Comparison of ENCODE assay signal across 23 cellular contexts in the genomic region with DNA sequence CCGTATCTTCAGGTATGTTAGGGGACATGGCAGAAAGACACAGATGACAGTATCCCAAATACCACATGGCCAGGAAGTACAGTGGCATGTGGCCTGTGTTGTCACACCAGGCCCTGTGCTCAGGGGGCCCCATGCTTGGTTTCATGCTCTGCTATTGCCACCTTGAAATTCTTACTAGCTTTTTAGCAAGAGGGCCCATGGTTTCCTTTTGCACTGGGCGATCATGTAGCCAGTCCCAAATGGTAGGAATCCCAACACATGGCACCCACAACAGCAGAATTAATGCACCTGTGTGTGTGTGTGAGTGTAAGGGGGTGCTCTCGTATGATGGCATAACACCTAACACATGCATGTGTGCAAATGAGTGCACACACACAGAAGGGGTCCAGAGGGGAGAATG. TPM values are rescaled to one million over a fixed set of nuclear protein-coding genes. Genes with fewer than 3 reads are reported as not detected.
DNase-seq lines count a peak whose midpoint lies in the region; ATAC-seq and TF ChIP-seq lines count a peak whose summit lies in the region.
"Had no signal": no experiment of that assay in that cellular context is flagged by ENCODE, and none has a peak within 500 bp of the region (broad histone marks: within the 10 kb centered on the region; RNA-seq: fewer than 3 reads in every experiment).

No MANE protein-coding gene starts in this region.

- H3K27ac ChIP-seq in right atrium auricular region: no peak overlapping the region
- H3K27ac ChIP-seq in VCaP: peak overlapping the region; percentile 94
- H3K27ac ChIP-seq in neuronal stem cell (replicated peaks; ENCODE audit: low read length): no peak overlapping the region
- H3K27ac ChIP-seq in vagina: no peak overlapping the region
- H3K27ac ChIP-seq: heart right ventricle, SJCRH30, thoracic aorta had no signal

- DNase-seq in right atrium auricular region (ENCODE audit: low spot score): peak; percentile 23
- no peak for DNase-seq in Right ventricle myocardium superior
- no peak for DNase-seq in neuronal stem cell (ENCODE audit: low spot score)
- peak; percentile 25 to 76 for DNase-seq in vagina (ENCODE audit: extremely low spot score in 2 of 2)
- DNase-seq in hippocampal formation (lab: John Stamatoyannopoulos, UW): no peak
- DNase-seq: CD4-positive, alpha-beta memory T cell; effector CD4-positive, alpha-beta T cell; erythroblast; foreskin fibroblast; heart right ventricle; left cardiac atrium; naive thymus-derived CD8-positive, alpha-beta T cell; NCI-H1694 treated with DMSO at 0.1 percent for 48 hours; NCI-H524 treated with DMSO at 0.1 percent for 48 hours; SJCRH30; stimulated activated CD4-positive, alpha-beta T cell treated with anti-CD3 and anti-CD28 coated beads, Interleukin-4, amount 100 ng/mL, for 1 hour; stimulated activated naive CD4-positive, alpha-beta T cell had no signal

- H3K18ac ChIP-seq in neuronal stem cell (ENCODE audit: low read length): no peak overlapping the region

- H4K8ac ChIP-seq in neuronal stem cell (ENCODE audit: low read depth, low read length): no peak overlapping the region

- no peak overlapping the region for H3K4ac ChIP-seq in neuronal stem cell (ENCODE audit: low read length)

- H3K4me2 ChIP-seq in neuronal stem cell (ENCODE audit: insufficient read depth, low read length, poor library complexity, severe bottlenecking): no peak overlapping the region

- no peaks in the 10 kb centered on the region for H3K9me3 ChIP-seq in right atrium auricular region
- no peaks in the 10 kb centered on the region for H3K9me3 ChIP-seq in neuronal stem cell (replicated peaks in 1 of 2; ENCODE audit: control insufficient read depth in 2 of 2, insufficient read depth in 1 of 2, low read depth in 1 of 2, low read length in 2 of 2)
- H3K9me3 ChIP-seq in vagina: no peaks in the 10 kb centered on the region
- H3K9me3 ChIP-seq: heart right ventricle, SJCRH30, thoracic aorta had no signal

- TF ChIP-seq CTCF in right atrium auricular region (IDR thresholded peaks at IDR 0.05) (no peak), VCaP (conservative IDR thresholded peaks at IDR 0.05) (no peak), vagina (IDR thresholded peaks at IDR 0.05) (no peak)

- H3K36me3 ChIP-seq in right atrium auricular region (no peaks in the 10 kb centered on the region), neuronal stem cell (replicated peaks in 1 of 2; ENCODE audit: control insufficient read depth in 2 of 2, insufficient read depth in 2 of 2, low read length in 2 of 2) (no peaks in the 10 kb centered on the region), vagina (no peaks in the 10 kb centered on the region)
- H3K36me3 ChIP-seq: heart right ventricle, SJCRH30, thoracic aorta had no signal

- no peak overlapping the region for H2BK15ac ChIP-seq in neuronal stem cell (ENCODE audit: low read length)

- no peak overlapping the region for H4K91ac ChIP-seq in neuronal stem cell (ENCODE audit: low read depth, low read length, poor library complexity)

- no peak overlapping the region for H3K9ac ChIP-seq in neuronal stem cell (ENCODE audit: low read depth, low read length, poor library complexity)

- H2BK5ac ChIP-seq in neuronal stem cell (ENCODE audit: low read length): no peak overlapping the region

- intact Hi-C loops in Right ventricle myocardium superior (cut with DNase I) (no loop called here), vagina (cut with DNase I) (loop anchor here (5.0 kb wide), 1 partner anchor 963 kb away; no protein-coding TSS in a partner anchor)

- peak overlapping the region; percentile 57 for H2AK5ac ChIP-seq in neuronal stem cell (ENCODE audit: low read depth, low read length)

- TF ChIP-seq POLR2A in vagina (IDR thresholded peaks at IDR 0.05): no peak

- H3K4me3 ChIP-seq in right atrium auricular region (no peak overlapping the region), neuronal stem cell (ENCODE audit: low read length in 2 of 2) (no peak overlapping the region), vagina (no peak overlapping the region)
- H3K4me3 ChIP-seq: heart right ventricle, SJCRH30, thoracic aorta had no signal

- H3K4me1 ChIP-seq in right atrium auricular region (peaks cover 0 to 28% of the 10 kb centered on the region in 2 donors), neuronal stem cell (ENCODE audit: control insufficient read depth in 2 of 2, insufficient read depth in 1 of 2, low read depth in 1 of 2, low read length in 2 of 2) (no peaks in the 10 kb centered on the region), vagina (peaks cover 17% of the 10 kb centered on the region)

- no peak overlapping the region for H3K23ac ChIP-seq in neuronal stem cell (ENCODE audit: low read depth, low read length, poor library complexity)

- H3K79me1 ChIP-seq in neuronal stem cell (ENCODE audit: low read depth, low read length): no peaks in the 10 kb centered on the region

- WGBS in neuronal stem cell (ENCODE audit: extremely low coverage in 2 of 2, insufficient read length in 2 of 2, insufficient replicate concordance in 1 of 2), 2 donors: no CpG with 5 or more reads among the region's 3 CpGs

- ATAC-seq in Right ventricle myocardium superior (ENCODE audit: poor library complexity): no peak
- no peak for ATAC-seq in HG02623 (IDR thresholded peaks at IDR 0.05; ENCODE audit: unreplicated experiment)
- ATAC-seq in GM19328 (IDR thresholded peaks at IDR 0.05; ENCODE audit: unreplicated experiment): no peak
- ATAC-seq: heart right ventricle; left cardiac atrium; naive thymus-derived CD8-positive, alpha-beta T cell; Panc1 had no signal

- no peak overlapping the region for H2BK120ac ChIP-seq in neuronal stem cell (ENCODE audit: low read depth, low read length)

- no peaks in the 10 kb centered on the region for H3K27me3 ChIP-seq in right atrium auricular region
- peaks cover 0 to 34% (median 0%) of the 10 kb centered on the region in 3 experiments for H3K27me3 ChIP-seq in neuronal stem cell (ENCODE audit: control insufficient read depth in 3 of 3, insufficient read depth in 3 of 3, low read depth in 1 of 3, low read length in 3 of 3)
- H3K27me3 ChIP-seq in vagina: no peaks in the 10 kb centered on the region
- H3K27me3 ChIP-seq: heart right ventricle had no signal

- H2AFZ ChIP-seq in neuronal stem cell (ENCODE audit: low read length): no peak overlapping the region

- H3K14ac ChIP-seq in neuronal stem cell (ENCODE audit: low read length): no peak overlapping the region

- no peak overlapping the region for H2BK12ac ChIP-seq in neuronal stem cell (ENCODE audit: low read length)

RNA-seq across cellular contexts. Expression of a gene that starts 39.2 kb away (rescaled TPM):
- total RNA-seq in right atrium auricular region (under 1 TPM; 0.52 to 0.67 TPM), Right ventricle myocardium superior (0.32 TPM), vagina (not detected)
- not detected for polyA plus RNA-seq in neuronal stem cell (2013, experiment 1 of 2)
- 0.03 TPM for polyA plus RNA-seq in neuronal stem cell (2013, experiment 2 of 2)
- total RNA-seq: CD4-positive, alpha-beta memory T cell; MCF 10A had no signal
- polyA plus RNA-seq: CD4-positive, alpha-beta memory T cell had no signal

RNA-seq across cellular contexts. Expression of a gene that starts 48.4 kb away (rescaled TPM):
- total RNA-seq in right atrium auricular region (10 to 100 TPM; 43.3 to 46.4 TPM), Right ventricle myocardium superior (57.7 TPM), vagina (40.8 TPM)
- polyA plus RNA-seq in neuronal stem cell (2013, experiment 1 of 2): 54.0 TPM
- 53.1 TPM for polyA plus RNA-seq in neuronal stem cell (2013, experiment 2 of 2)

Comparison
In these comparisons a context has a peak if more than half of its experiments do, and no peak if none do; other contexts are left out.
1. DNase-seq: peak in right atrium auricular region (single experiment) and vagina (2 of 2); none in Right ventricle myocardium superior (single experiment), neuronal stem cell (single experiment) and hippocampal formation (0 of 2).